ENCODE assay signal across 17 cellular contexts in the genomic region with DNA sequence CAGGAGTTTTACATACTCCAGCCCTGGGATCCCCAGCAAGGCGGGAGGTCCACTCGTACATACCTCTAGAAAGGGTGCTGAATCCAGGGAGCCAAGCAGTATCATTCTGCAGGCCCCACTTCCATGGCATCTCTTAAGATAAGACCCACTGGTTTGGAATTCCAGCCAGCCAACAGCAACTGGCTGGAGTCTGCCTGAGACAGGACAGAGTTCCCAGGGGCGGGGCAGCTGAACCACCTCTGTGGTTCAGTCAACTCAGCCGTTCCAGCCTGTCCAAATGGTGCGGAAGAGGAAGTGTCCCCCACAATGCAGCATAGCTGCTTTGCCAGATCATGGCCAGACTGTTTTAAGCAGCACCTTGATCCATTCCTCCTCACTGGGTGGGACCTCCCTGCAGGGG. TPM values are rescaled to one million over a fixed set of nuclear protein-coding genes. Genes with fewer than 3 reads are reported as not detected.
A peak's percentile ranks its signal among the peaks of the same experiment; 100 is the strongest.
DNase-seq lines count a peak whose midpoint lies in the region; TF ChIP-seq lines count a peak whose summit lies in the region.
"Had no signal": no experiment of that assay in that cellular context is flagged by ENCODE, and none has a peak within 500 bp of the region (broad histone marks: within the 10 kb centered on the region; RNA-seq: fewer than 3 reads in every experiment).

No MANE protein-coding gene starts in this region.

- H3K9me3 ChIP-seq in breast epithelium, result peaks cover 22 to 34% of the 10 kb centered on the region in 2 donors

- no peak overlapping the region for H3K4me3 ChIP-seq in breast epithelium
- no peak overlapping the region for H3K4me3 ChIP-seq in epithelial cell of esophagus (ENCODE audit: low read length)

- no TSS peak for BruUV-seq in MCF 10A (replicated peaks; lab: Mats Ljungman, UMichigan)

- no peaks in the 10 kb centered on the region for H3K36me3 ChIP-seq in breast epithelium

- H3K4me1 Mint-ChIP-seq in MCF 10A (ENCODE audit: insufficient read depth, unreplicated experiment), result peaks cover 6% of the 10 kb centered on the region
- H3K4me1 Mint-ChIP-seq: CD14-positive monocyte, H9 had no signal

- no peaks in the 10 kb centered on the region for H3K4me1 ChIP-seq in breast epithelium

- peaks cover 8% of the 10 kb centered on the region for H3K9me3 Mint-ChIP-seq in MCF 10A (ENCODE audit: unreplicated experiment)

- CTCF ChIA-PET in MCF 10A (lab: Yijun Ruan, JAX), result interaction anchor here (0.5 to 13.3 kb wide), 3 partner anchors 8 to 70 kb away, joined by 3 to 323 read pairs (median 44); no protein-coding TSS in a partner anchor

- no peak for TF ChIP-seq POLR2A in breast epithelium (IDR thresholded peaks at IDR 0.05)

- no peaks in the 10 kb centered on the region for H3K27me3 Mint-ChIP-seq in MCF 10A (ENCODE audit: insufficient read depth, unreplicated experiment)

- H3K27ac ChIP-seq in breast epithelium, result no peak overlapping the region
- H3K27ac ChIP-seq: 22Rv1 had no signal

- DNase-seq in MCF 10A (ENCODE audit: unreplicated experiment) (no peak), breast epithelium (ENCODE audit: low spot score in 2 of 2) (no peak), epithelial cell of esophagus (ENCODE audit: low read depth) (peak; percentile 20), mucosa of gallbladder (ENCODE audit: low spot score) (peak; percentile 35), SKM-1 (lab: John Stamatoyannopoulos, UW; ENCODE audit: unreplicated experiment) (no peak), T1000 (lab: John Stamatoyannopoulos, UW) (no peak), NCI-H345 treated with DMSO at 0.1 percent for 48 hours (lab: John Stamatoyannopoulos, UW; ENCODE audit: unreplicated experiment) (no peak), posterior vena cava (ENCODE audit: low spot score) (no peak)
- DNase-seq: CD8-positive, alpha-beta T cell; COR-L47; DND-41; GDM1; GOT3; H9 had no signal

- intact Hi-C loops in MCF 10A (cut with micrococcal nuclease), result no loop called here
- intact Hi-C loops in breast epithelium (cut with DNase I; ENCODE audit: low total_unique reads), result no loop called here
- intact Hi-C loops in posterior vena cava (cut with DNase I), result no loop called here

- peak overlapping the region; percentile 86 for H3K27ac Mint-ChIP-seq in MCF 10A (ENCODE audit: low read depth, unreplicated experiment)
- H3K27ac Mint-ChIP-seq: CD8-positive, alpha-beta T cell; H9 had no signal

- TF ChIP-seq CTCF in MCF 10A (IDR thresholded peaks at IDR 0.05; ENCODE audit: unreplicated experiment), result no peak
- TF ChIP-seq CTCF in breast epithelium (IDR thresholded peaks at IDR 0.05), result no peak
- TF ChIP-seq CTCF in epithelial cell of esophagus (IDR thresholded peaks at IDR 0.05; ENCODE audit: insufficient read depth, low read depth, low read length, missing control alignments), result no peak

- POLR2A ChIA-PET in MCF 10A (lab: Yijun Ruan, JAX), result interaction anchor here (1.4 kb wide), 1 partner anchor 9 kb away, joined by 4 read pairs; no protein-coding TSS in a partner anchor

- H3K4me3 Mint-ChIP-seq in MCF 10A (ENCODE audit: unreplicated experiment), result no peak overlapping the region
- H3K4me3 Mint-ChIP-seq: CD14-positive monocyte; CD8-positive, alpha-beta T cell; H9 had no signal

- no peaks in the 10 kb centered on the region for H3K36me3 Mint-ChIP-seq in MCF 10A (ENCODE audit: insufficient read depth, unreplicated experiment)
- H3K36me3 Mint-ChIP-seq: CD14-positive monocyte had no signal

- H3K27me3 ChIP-seq in breast epithelium, result no peaks in the 10 kb centered on the region

RNA-seq across cellular contexts. Expression of a gene that starts 33.2 kb away (rescaled TPM):
- total RNA-seq in MCF 10A (2022) (10.2 and 10.3 TPM in 2 replicates), breast epithelium (1 to 10 TPM; 3.7 to 8.6 (median 6.9) TPM), mucosa of gallbladder (7.8 TPM), posterior vena cava (1 to 10 TPM; 4.1 to 4.8 TPM)
- total RNA-seq: HT-29 had no signal

RNA-seq across cellular contexts. Expression of a gene that starts 33.7 kb away (rescaled TPM):
- total RNA-seq in MCF 10A (2022) (2.6 and 2.8 TPM in 2 replicates), breast epithelium (10 to 100 TPM in 2 of 3 donors, 1 to 10 TPM in 1; 1.4 to 48.8 (median 47.7) TPM), mucosa of gallbladder (202 TPM), posterior vena cava (1 to 10 TPM in 1 of 2 donors, under 1 TPM in 1; 0.28 to 2.2 TPM)

RNA-seq across cellular contexts. Expression of a gene that starts 56.6 kb away (rescaled TPM):
- total RNA-seq in MCF 10A (2022) (9.5 and 15.6 TPM in 2 replicates), breast epithelium (10 to 100 TPM; 14.4 to 30.1 (median 15.1) TPM), mucosa of gallbladder (24.3 TPM), posterior vena cava (10 to 100 TPM; 10.5 to 17.9 TPM)
- total RNA-seq: CD8-positive, alpha-beta T cell had no signal

Comparison
In these comparisons a context has a peak if more than half of its experiments do, and no peak if none do; other contexts are left out.
1. DNase-seq: peak in epithelial cell of esophagus (single experiment) and mucosa of gallbladder (single experiment); none in MCF 10A (single experiment), breast epithelium (0 of 2), SKM-1 (single experiment), T1000 (single experiment), NCI-H345 treated with DMSO at 0.1 percent for 48 hours (single experiment) and posterior vena cava (single experiment).